ENCODE assay signal across 1 cellular context in the genomic region with DNA sequence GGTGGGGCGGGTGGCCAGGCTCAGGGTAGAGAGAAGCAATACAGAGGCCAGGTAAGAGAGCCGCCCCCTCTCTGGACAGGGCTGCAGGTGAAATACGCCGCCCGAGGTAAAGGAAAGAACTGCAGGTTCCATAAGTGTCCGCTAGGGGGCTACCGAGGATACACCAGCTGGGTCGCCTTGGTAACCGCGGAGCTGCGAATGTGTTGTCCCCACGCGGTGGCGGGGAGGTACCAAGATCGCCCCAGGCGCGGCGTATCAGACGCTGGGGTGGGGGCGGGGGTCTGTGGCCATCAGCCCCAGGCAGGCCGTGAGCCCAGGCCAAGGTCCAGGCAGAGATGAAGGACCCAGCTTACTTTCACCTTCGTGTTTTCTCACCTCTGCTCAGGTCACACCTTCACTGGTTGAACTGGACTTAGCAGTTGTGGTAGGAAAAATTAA.
A peak's percentile ranks its signal among the peaks of the same experiment; 100 is the strongest.
TF ChIP-seq lines count a peak whose summit lies in the region.

No MANE protein-coding gene starts in this region.

TF ChIP-seq in K562, 482 proteins besides CTCF, POLR2A, EP300 and RAD21 (continued from another document and continues in another):
- TF ChIP-seq, protein P1, sequence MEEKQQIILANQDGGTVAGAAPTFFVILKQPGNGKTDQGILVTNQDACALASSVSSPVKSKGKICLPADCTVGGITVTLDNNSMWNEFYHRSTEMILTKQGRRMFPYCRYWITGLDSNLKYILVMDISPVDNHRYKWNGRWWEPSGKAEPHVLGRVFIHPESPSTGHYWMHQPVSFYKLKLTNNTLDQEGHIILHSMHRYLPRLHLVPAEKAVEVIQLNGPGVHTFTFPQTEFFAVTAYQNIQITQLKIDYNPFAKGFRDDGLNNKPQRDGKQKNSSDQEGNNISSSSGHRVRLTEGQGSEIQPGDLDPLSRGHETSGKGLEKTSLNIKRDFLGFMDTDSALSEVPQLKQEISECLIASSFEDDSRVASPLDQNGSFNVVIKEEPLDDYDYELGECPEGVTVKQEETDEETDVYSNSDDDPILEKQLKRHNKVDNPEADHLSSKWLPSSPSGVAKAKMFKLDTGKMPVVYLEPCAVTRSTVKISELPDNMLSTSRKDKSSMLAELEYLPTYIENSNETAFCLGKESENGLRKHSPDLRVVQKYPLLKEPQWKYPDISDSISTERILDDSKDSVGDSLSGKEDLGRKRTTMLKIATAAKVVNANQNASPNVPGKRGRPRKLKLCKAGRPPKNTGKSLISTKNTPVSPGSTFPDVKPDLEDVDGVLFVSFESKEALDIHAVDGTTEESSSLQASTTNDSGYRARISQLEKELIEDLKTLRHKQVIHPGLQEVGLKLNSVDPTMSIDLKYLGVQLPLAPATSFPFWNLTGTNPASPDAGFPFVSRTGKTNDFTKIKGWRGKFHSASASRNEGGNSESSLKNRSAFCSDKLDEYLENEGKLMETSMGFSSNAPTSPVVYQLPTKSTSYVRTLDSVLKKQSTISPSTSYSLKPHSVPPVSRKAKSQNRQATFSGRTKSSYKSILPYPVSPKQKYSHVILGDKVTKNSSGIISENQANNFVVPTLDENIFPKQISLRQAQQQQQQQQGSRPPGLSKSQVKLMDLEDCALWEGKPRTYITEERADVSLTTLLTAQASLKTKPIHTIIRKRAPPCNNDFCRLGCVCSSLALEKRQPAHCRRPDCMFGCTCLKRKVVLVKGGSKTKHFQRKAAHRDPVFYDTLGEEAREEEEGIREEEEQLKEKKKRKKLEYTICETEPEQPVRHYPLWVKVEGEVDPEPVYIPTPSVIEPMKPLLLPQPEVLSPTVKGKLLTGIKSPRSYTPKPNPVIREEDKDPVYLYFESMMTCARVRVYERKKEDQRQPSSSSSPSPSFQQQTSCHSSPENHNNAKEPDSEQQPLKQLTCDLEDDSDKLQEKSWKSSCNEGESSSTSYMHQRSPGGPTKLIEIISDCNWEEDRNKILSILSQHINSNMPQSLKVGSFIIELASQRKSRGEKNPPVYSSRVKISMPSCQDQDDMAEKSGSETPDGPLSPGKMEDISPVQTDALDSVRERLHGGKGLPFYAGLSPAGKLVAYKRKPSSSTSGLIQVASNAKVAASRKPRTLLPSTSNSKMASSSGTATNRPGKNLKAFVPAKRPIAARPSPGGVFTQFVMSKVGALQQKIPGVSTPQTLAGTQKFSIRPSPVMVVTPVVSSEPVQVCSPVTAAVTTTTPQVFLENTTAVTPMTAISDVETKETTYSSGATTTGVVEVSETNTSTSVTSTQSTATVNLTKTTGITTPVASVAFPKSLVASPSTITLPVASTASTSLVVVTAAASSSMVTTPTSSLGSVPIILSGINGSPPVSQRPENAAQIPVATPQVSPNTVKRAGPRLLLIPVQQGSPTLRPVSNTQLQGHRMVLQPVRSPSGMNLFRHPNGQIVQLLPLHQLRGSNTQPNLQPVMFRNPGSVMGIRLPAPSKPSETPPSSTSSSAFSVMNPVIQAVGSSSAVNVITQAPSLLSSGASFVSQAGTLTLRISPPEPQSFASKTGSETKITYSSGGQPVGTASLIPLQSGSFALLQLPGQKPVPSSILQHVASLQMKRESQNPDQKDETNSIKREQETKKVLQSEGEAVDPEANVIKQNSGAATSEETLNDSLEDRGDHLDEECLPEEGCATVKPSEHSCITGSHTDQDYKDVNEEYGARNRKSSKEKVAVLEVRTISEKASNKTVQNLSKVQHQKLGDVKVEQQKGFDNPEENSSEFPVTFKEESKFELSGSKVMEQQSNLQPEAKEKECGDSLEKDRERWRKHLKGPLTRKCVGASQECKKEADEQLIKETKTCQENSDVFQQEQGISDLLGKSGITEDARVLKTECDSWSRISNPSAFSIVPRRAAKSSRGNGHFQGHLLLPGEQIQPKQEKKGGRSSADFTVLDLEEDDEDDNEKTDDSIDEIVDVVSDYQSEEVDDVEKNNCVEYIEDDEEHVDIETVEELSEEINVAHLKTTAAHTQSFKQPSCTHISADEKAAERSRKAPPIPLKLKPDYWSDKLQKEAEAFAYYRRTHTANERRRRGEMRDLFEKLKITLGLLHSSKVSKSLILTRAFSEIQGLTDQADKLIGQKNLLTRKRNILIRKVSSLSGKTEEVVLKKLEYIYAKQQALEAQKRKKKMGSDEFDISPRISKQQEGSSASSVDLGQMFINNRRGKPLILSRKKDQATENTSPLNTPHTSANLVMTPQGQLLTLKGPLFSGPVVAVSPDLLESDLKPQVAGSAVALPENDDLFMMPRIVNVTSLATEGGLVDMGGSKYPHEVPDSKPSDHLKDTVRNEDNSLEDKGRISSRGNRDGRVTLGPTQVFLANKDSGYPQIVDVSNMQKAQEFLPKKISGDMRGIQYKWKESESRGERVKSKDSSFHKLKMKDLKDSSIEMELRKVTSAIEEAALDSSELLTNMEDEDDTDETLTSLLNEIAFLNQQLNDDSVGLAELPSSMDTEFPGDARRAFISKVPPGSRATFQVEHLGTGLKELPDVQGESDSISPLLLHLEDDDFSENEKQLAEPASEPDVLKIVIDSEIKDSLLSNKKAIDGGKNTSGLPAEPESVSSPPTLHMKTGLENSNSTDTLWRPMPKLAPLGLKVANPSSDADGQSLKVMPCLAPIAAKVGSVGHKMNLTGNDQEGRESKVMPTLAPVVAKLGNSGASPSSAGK (IDR thresholded peaks at IDR 0.05) = peak; percentile 70
- TF ChIP-seq ZBED1 (IDR thresholded peaks at IDR 0.05) (no peak), MYC (IDR thresholded peaks at IDR 0.05; ENCODE audit: low read depth, low read length) (peak; percentile 29; the same call in 1 of the 2 replicates), MYC (CRISPR knock-in tag; IDR thresholded peaks at IDR 0.05; ENCODE audit: borderline replicate concordance, low read depth) (no peak), HES1 (IDR thresholded peaks at IDR 0.05; ENCODE audit: low read depth) (no peak), TRIM28 (IDR thresholded peaks at IDR 0.05) (no peak), CCAR2 (IDR thresholded peaks at IDR 0.05; ENCODE audit: low read depth, low read length) (no peak), RBM17 (IDR thresholded peaks at IDR 0.05; ENCODE audit: borderline replicate concordance, low read depth, low read length) (no peak), RUNX1 (IDR thresholded peaks at IDR 0.05; ENCODE audit: low read depth) (no peak), TCF7 (IDR thresholded peaks at IDR 0.05; ENCODE audit: borderline replicate concordance) (no peak), POLR3G (IDR thresholded peaks at IDR 0.05; ENCODE audit: extremely low read depth, insufficient read length, insufficient replicate concordance) (no peak), HDAC3 (IDR thresholded peaks at IDR 0.05; ENCODE audit: borderline replicate concordance, partially characterized antibody) (no peak), KLF13 (tag; IDR thresholded peaks at IDR 0.05; ENCODE audit: borderline replicate concordance, low read depth) (no peak), RHOXF2B (CRISPR knock-in tag; conservative IDR thresholded peaks at IDR 0.05) (no peak), ZNF324 (CRISPR knock-in tag; IDR thresholded peaks at IDR 0.05) (no peak), ZNF212 (CRISPR knock-in tag; IDR thresholded peaks at IDR 0.05) (no peak), BCOR (IDR thresholded peaks at IDR 0.05) (no peak), SAP30 (IDR thresholded peaks at IDR 0.05; ENCODE audit: borderline replicate concordance, insufficient read depth, low read depth, low read length, poor library complexity, severe bottlenecking) (no peak), TAL1 (IDR thresholded peaks at IDR 0.05) (no peak), PRPF4 (IDR thresholded peaks at IDR 0.05; ENCODE audit: insufficient read depth, low read depth, low read length, poor library complexity, severe bottlenecking) (no peak), DIDO1 (tag; IDR thresholded peaks at IDR 0.05; ENCODE audit: low read depth) (no peak), POU5F1 (IDR thresholded peaks at IDR 0.05; ENCODE audit: borderline replicate concordance, low read depth, low read length, partially characterized antibody) (no peak)
- TF ChIP-seq, protein P2, sequence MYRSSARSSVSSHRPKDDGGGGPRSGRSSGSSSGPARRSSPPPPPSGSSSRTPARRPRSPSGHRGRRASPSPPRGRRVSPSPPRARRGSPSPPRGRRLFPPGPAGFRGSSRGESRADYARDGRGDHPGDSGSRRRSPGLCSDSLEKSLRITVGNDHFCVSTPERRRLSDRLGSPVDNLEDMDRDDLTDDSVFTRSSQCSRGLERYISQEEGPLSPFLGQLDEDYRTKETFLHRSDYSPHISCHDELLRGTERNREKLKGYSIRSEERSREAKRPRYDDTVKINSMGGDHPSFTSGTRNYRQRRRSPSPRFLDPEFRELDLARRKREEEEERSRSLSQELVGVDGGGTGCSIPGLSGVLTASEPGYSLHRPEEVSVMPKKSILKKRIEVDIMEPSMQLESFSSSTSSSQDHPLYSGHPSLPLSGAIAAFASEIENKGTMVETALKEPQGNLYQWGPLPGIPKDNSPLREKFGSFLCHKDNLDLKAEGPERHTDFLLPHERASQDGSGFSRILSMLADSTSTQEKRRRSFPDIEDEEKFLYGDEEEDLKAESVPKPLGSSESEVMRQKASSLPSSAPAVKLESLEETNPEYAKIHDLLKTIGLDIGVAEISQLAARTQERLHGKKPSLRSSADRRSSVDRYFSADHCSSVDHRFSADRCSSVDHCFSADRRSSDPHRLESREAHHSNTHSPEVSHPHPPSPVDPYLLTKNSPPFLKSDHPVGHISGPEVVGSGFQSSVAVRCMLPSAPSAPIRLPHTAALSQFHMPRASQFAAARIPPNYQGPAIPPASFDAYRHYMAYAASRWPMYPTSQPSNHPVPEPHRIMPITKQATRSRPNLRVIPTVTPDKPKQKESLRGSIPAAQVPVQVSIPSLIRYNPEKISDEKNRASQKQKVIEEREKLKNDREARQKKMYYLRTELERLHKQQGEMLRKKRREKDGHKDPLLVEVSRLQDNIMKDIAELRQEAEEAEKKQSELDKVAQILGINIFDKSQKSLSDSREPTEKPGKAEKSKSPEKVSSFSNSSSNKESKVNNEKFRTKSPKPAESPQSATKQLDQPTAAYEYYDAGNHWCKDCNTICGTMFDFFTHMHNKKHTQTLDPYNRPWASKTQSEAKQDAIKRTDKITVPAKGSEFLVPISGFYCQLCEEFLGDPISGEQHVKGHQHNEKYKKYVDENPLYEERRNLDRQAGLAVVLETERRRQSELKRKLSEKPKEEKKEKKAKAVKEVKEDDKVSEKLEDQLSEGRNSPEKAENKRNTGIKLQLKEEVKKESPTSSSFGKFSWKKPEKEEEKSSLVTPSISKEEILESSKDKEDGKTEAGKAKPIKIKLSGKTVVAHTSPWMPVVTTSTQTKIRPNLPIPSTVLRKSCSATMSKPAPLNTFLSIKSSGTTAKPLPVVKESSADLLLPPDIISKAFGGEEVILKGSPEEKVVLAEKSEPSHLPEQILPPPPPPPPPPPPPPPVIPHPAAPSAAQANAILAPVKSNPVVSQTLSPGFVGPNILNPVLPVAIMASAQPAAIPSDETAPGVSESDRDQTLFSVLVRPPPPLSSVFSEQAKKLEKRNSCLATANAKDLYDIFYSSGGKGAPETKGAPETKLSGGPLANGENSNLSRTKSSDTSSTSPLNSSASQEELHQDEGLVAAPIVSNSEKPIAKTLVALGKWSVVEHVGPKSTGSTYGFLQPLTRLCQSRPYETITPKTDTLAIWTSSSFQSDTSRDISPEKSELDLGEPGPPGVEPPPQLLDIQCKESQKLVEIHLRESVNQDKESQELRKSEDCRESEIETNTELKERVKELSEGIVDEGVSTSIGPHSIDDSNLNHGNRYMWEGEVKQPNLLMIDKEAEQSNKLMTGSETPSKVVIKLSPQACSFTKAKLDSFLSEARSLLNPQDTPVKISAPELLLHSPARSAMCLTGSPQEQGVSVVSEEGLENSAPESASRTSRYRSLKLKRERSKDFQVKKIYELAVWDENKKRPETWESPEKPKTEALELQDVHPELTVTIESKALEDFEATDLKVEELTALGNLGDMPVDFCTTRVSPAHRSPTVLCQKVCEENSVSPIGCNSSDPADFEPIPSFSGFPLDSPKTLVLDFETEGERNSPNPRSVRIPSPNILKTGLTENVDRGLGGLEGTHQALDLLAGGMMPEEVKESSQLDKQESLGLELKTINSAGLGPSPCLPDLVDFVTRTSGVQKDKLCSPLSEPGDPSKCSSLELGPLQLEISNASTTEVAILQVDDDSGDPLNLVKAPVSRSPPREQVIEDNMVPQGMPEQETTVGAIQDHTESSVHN (IDR thresholded peaks at IDR 0.05; ENCODE audit: borderline replicate concordance in 1 of 2, low read depth in 1 of 2) = no peak
- TF ChIP-seq, protein P3, sequence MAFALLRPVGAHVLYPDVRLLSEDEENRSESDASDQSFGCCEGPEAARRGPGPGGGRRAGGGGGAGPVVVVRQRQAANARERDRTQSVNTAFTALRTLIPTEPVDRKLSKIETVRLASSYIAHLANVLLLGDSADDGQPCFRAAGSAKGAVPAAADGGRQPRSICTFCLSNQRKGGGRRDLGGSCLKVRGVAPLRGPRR (CRISPR knock-in tag; IDR thresholded peaks at IDR 0.05) = no peak
- TF ChIP-seq, protein P4, sequence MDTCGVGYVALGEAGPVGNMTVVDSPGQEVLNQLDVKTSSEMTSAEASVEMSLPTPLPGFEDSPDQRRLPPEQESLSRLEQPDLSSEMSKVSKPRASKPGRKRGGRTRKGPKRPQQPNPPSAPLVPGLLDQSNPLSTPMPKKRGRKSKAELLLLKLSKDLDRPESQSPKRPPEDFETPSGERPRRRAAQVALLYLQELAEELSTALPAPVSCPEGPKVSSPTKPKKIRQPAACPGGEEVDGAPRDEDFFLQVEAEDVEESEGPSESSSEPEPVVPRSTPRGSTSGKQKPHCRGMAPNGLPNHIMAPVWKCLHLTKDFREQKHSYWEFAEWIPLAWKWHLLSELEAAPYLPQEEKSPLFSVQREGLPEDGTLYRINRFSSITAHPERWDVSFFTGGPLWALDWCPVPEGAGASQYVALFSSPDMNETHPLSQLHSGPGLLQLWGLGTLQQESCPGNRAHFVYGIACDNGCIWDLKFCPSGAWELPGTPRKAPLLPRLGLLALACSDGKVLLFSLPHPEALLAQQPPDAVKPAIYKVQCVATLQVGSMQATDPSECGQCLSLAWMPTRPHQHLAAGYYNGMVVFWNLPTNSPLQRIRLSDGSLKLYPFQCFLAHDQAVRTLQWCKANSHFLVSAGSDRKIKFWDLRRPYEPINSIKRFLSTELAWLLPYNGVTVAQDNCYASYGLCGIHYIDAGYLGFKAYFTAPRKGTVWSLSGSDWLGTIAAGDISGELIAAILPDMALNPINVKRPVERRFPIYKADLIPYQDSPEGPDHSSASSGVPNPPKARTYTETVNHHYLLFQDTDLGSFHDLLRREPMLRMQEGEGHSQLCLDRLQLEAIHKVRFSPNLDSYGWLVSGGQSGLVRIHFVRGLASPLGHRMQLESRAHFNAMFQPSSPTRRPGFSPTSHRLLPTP (IDR thresholded peaks at IDR 0.05; ENCODE audit: borderline replicate concordance, extremely low read depth, insufficient read length) = no peak
- TF ChIP-seq, protein P5, sequence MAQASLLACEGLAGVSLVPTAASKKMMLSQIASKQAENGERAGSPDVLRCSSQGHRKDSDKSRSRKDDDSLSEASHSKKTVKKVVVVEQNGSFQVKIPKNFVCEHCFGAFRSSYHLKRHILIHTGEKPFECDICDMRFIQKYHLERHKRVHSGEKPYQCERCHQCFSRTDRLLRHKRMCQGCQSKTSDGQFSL (CRISPR knock-in tag; IDR thresholded peaks at IDR 0.05) = no peak
- TF ChIP-seq, protein P5 (tag; IDR thresholded peaks at IDR 0.05) = no peak
- TF ChIP-seq, protein P6, sequence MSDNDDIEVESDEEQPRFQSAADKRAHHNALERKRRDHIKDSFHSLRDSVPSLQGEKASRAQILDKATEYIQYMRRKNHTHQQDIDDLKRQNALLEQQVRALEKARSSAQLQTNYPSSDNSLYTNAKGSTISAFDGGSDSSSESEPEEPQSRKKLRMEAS (CRISPR knock-in tag; IDR thresholded peaks at IDR 0.05) = peak; percentile 77
